ENCODE assay signal across 1 cellular context in the genomic region with DNA sequence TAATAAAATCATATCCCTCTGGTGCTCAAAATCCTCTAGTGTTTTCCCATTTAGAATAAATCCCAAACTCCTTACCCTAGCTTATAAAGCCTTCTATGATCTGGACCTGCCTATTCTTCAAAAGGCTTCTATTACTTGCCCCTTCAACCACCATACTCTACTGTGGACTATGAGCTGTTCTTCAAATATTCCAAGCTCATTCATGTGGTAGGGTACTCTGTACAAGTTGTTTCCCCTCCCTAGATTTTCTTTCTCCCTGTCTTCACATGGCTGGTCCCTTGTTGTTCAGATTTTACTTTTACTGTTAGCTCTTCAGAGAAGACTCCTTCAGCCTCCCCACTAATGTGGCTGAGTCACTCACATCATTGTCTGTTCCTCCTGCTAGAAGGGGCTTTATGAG.
TF ChIP-seq lines count a peak whose summit lies in the region.

No MANE protein-coding gene starts in this region.

TF ChIP-seq in H1, 55 proteins besides CTCF, POLR2A, EP300 and RAD21:
- no peak for TF ChIP-seq BCL11A (IDR thresholded peaks at IDR 0.05; ENCODE audit: low read depth in 2 of 2, low read length in 2 of 2)
- TF ChIP-seq TBP (IDR thresholded peaks at IDR 0.05; ENCODE audit: low read depth, low read length), result no peak
- TF ChIP-seq CEBPB (IDR thresholded peaks at IDR 0.05; ENCODE audit: low read depth, low read length), result no peak
- TF ChIP-seq MAFK (IDR thresholded peaks at IDR 0.05; ENCODE audit: low read depth, low read length), result no peak
- no peak for TF ChIP-seq CHD2 (IDR thresholded peaks at IDR 0.05; ENCODE audit: low read length)
- TF ChIP-seq BRCA1 (IDR thresholded peaks at IDR 0.05; ENCODE audit: low read depth, low read length), result no peak
- no peak for TF ChIP-seq CBX8 (IDR thresholded peaks at IDR 0.05; ENCODE audit: borderline replicate concordance, low read depth, low read length)
- TF ChIP-seq, protein P1, sequence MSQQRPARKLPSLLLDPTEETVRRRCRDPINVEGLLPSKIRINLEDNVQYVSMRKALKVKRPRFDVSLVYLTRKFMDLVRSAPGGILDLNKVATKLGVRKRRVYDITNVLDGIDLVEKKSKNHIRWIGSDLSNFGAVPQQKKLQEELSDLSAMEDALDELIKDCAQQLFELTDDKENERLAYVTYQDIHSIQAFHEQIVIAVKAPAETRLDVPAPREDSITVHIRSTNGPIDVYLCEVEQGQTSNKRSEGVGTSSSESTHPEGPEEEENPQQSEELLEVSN (IDR thresholded peaks at IDR 0.05), result no peak
- no peak for TF ChIP-seq GABPA (IDR thresholded peaks at IDR 0.05; ENCODE audit: borderline replicate concordance, insufficient read depth, low read length)
- TF ChIP-seq, protein P2, sequence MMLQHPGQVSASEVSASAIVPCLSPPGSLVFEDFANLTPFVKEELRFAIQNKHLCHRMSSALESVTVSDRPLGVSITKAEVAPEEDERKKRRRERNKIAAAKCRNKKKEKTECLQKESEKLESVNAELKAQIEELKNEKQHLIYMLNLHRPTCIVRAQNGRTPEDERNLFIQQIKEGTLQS (IDR thresholded peaks at IDR 0.05; ENCODE audit: insufficient read depth, low read depth, low read length), result no peak
- TF ChIP-seq SIRT6 (IDR thresholded peaks at IDR 0.05; ENCODE audit: low read length), result no peak
TF ChIP-seq in H1: peak in this region for 0.
